ENCODE assay signal across 8 cellular contexts in the genomic region with DNA sequence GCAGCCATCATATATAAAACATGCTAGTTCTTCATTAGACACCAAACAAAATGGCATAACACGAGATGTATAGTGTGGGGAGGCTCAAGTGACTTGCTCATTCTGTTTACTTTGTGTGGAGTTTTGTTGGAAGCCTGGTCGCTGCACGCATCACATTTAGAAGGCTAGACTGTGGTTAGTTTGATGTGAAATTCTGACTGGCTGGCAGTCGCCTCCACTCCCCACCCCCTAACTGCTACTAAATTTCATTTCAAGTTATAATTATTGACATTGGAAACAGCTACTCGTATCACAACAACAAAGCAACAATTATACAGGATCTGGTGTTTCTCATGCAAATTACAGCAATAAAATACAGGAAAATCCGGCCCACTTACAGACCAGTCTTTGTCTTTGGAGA.
DNase-seq lines count a peak whose midpoint lies in the region; ATAC-seq and TF ChIP-seq lines count a peak whose summit lies in the region.

No MANE protein-coding gene starts in this region.

- H3K4me1 ChIP-seq in colonic mucosa, result peaks cover 11% of the 10 kb centered on the region
- H3K4me1 ChIP-seq in aorta (ENCODE audit: control insufficient read depth in 1 of 2, insufficient read depth in 2 of 2, low read length in 2 of 2), result peaks cover 0 to 2% of the 10 kb centered on the region in 2 donors
- H3K4me1 ChIP-seq in foreskin keratinocyte, result no peaks in the 10 kb centered on the region

- H3K4me3 Mint-ChIP-seq in activated naive CD8-positive, alpha-beta T cell treated with anti-CD3 and anti-CD28 coated beads, Interleukin-2, amount 10 ng/mL, durations not matched to agents 7 days and 5 days, result peak overlapping the region; percentile 71
- H3K4me3 Mint-ChIP-seq in activated naive CD8-positive, alpha-beta T cell treated with anti-CD3 and anti-CD28 coated beads for 36 hours, result no peak overlapping the region

- intact Hi-C loops in colonic mucosa (cut with DNase I) (loop anchor here (10.0 kb wide), 1 partner anchor 350 kb away; no protein-coding TSS in a partner anchor), aorta (cut with DNase I) (no loop called here)

- DNase-seq in activated naive CD8-positive, alpha-beta T cell treated with anti-CD3 and anti-CD28 coated beads, Interleukin-2, amount 10 ng/mL, durations not matched to agents 7 days and 5 days, result no peak
- no peak for DNase-seq in activated naive CD8-positive, alpha-beta T cell treated with anti-CD3 and anti-CD28 coated beads for 36 hours
- DNase-seq in colonic mucosa (no peak), medulla oblongata (ENCODE audit: extremely low spot score) (peak; percentile 47), aorta (no peak), foreskin keratinocyte (no peak)

- H3K27me3 ChIP-seq in colonic mucosa, result no peaks in the 10 kb centered on the region
- no peaks in the 10 kb centered on the region for H3K27me3 ChIP-seq in aorta (ENCODE audit: control insufficient read depth in 1 of 2, insufficient read depth in 2 of 2, low read length in 1 of 2)
- no peaks in the 10 kb centered on the region for H3K27me3 ChIP-seq in foreskin keratinocyte

- no peaks in the 10 kb centered on the region for H3K9me3 ChIP-seq in colonic mucosa
- no peaks in the 10 kb centered on the region for H3K9me3 ChIP-seq in aorta (ENCODE audit: control insufficient read depth, low read length)

- H3K27me3 Mint-ChIP-seq in activated naive CD8-positive, alpha-beta T cell treated with anti-CD3 and anti-CD28 coated beads, Interleukin-2, amount 10 ng/mL, durations not matched to agents 7 days and 5 days, result no peaks in the 10 kb centered on the region
- H3K27me3 Mint-ChIP-seq in activated naive CD8-positive, alpha-beta T cell treated with anti-CD3 and anti-CD28 coated beads for 36 hours, result peaks cover 7% of the 10 kb centered on the region

- POLR2A ChIA-PET in activated naive CD8-positive, alpha-beta T cell treated with anti-CD3 and anti-CD28 coated beads, Interleukin-2, amount 10 ng/mL, durations not matched to agents 7 days and 5 days (lab: Charles Lee), result interaction anchor here (1.0 to 1.1 kb wide), 2 partner anchors 355 to 356 kb away, joined by 3 to 4 read pairs; partner anchors contain the start of gene LMO4

- peak overlapping the region; percentile 58 to 74 for H3K9ac ChIP-seq in colonic mucosa (ENCODE audit: low read depth in 2 of 2, low read length in 2 of 2)

- H3K4me3 ChIP-seq in colonic mucosa (peak overlapping the region; percentile 28), aorta (ENCODE audit: low read length in 2 of 2) (peak overlapping the region; percentile 85 to 91)

- no peak overlapping the region for H3K27ac Mint-ChIP-seq in activated naive CD8-positive, alpha-beta T cell treated with anti-CD3 and anti-CD28 coated beads, Interleukin-2, amount 10 ng/mL, durations not matched to agents 7 days and 5 days
- no peak overlapping the region for H3K27ac Mint-ChIP-seq in activated naive CD8-positive, alpha-beta T cell treated with anti-CD3 and anti-CD28 coated beads for 36 hours

- H3K9me3 Mint-ChIP-seq in activated naive CD8-positive, alpha-beta T cell treated with anti-CD3 and anti-CD28 coated beads, Interleukin-2, amount 10 ng/mL, durations not matched to agents 7 days and 5 days, result no peaks in the 10 kb centered on the region
- H3K9me3 Mint-ChIP-seq in activated naive CD8-positive, alpha-beta T cell treated with anti-CD3 and anti-CD28 coated beads for 36 hours, result no peaks in the 10 kb centered on the region

- ATAC-seq in activated naive CD8-positive, alpha-beta T cell treated with anti-CD3 and anti-CD28 coated beads, Interleukin-2, amount 10 ng/mL, durations not matched to agents 7 days and 5 days (ENCODE audit: low read depth), result no peak
- no peak for ATAC-seq in aorta (ENCODE audit: low FRiP score)
- no peak for ATAC-seq in HG02938 (IDR thresholded peaks at IDR 0.05; ENCODE audit: unreplicated experiment)
- ATAC-seq in foreskin keratinocyte, result no peak
- no peak for ATAC-seq in GM18858 (IDR thresholded peaks at IDR 0.05; ENCODE audit: unreplicated experiment)

- peaks cover 2% of the 10 kb centered on the region for H3K4me1 Mint-ChIP-seq in activated naive CD8-positive, alpha-beta T cell treated with anti-CD3 and anti-CD28 coated beads, Interleukin-2, amount 10 ng/mL, durations not matched to agents 7 days and 5 days
- H3K4me1 Mint-ChIP-seq in activated naive CD8-positive, alpha-beta T cell treated with anti-CD3 and anti-CD28 coated beads for 36 hours, result no peaks in the 10 kb centered on the region

- no peaks in the 10 kb centered on the region for H3K36me3 Mint-ChIP-seq in activated naive CD8-positive, alpha-beta T cell treated with anti-CD3 and anti-CD28 coated beads, Interleukin-2, amount 10 ng/mL, durations not matched to agents 7 days and 5 days
- no peaks in the 10 kb centered on the region for H3K36me3 Mint-ChIP-seq in activated naive CD8-positive, alpha-beta T cell treated with anti-CD3 and anti-CD28 coated beads for 36 hours

- 1 to 5% methylated on average over 6 of the region's 6 CpGs for WGBS in aorta, 2 donors

- H3K36me3 ChIP-seq in colonic mucosa (no peaks in the 10 kb centered on the region), aorta (ENCODE audit: control insufficient read depth in 1 of 2, insufficient read depth in 2 of 2, low read length in 1 of 2) (no peaks in the 10 kb centered on the region)

- peak overlapping the region; percentile 19 for H3K27ac ChIP-seq in colonic mucosa
- H3K27ac ChIP-seq in aorta (ENCODE audit: low read depth in 1 of 2, low read length in 2 of 2), result peak overlapping the region in 1 of 2 donors; percentile 28
- no peak overlapping the region for H3K27ac ChIP-seq in foreskin keratinocyte

- TF ChIP-seq CTCF in colonic mucosa (IDR thresholded peaks at IDR 0.05) (no peak), foreskin keratinocyte (conservative IDR thresholded peaks at IDR 0.05) (no peak)
